Comparison of ENCODE assay signal across 21 cellular contexts in the genomic region with DNA sequence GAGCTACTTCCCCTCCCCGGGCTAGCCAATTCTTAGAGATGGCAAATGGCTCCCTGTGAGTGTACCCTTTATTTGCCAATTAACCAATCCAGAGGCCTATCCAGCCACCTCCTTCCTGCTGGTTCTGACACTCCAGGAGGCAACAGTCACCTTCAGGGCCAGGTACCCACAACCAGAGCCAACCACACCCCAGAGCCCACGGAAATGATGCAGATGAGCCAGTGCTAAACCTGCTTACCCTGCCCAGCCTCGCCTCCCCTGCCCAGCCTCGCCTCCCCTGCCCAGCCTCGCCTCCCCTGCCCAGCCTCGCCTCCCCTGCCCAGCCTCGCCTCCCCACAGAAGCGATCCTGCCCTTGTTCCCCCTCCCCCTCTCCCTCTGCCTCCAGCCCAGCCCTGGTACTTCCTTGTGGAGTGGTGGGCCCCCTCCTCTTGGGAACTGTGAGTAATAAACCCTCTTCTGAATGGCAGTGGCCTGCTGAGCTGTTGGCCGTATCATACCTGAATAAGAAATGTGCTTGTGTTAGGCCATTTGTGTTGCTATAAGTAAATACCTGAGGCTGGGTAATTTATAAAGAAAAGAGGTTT.
"Had no signal": no experiment of that assay in that cellular context is flagged by ENCODE, and none has a peak within 500 bp of the region (broad histone marks: within the 10 kb centered on the region; RNA-seq: fewer than 3 reads in every experiment).

No MANE protein-coding gene starts in this region.

- H3K9me3 Mint-ChIP-seq: activated CD4-positive, alpha-beta T cell treated with anti-CD3 and anti-CD28 coated beads, Interleukin-2, amount 10 ng/mL, durations not matched to agents 7 days and 5 days; neural progenitor cell; stimulated activated effector memory CD8-positive, alpha-beta T cell treated with anti-CD3 and anti-CD28 coated beads, Interleukin-12 subunit alpha, Interleukin-12 subunit beta, amount 100 ng/mL, for 72 hours; T-helper 1 cell treated with Interleukin-12 subunit alpha and Interleukin-12 subunit beta and Interleukin-4 antibody, amounts not matched to agents 30 μg/mL and 1 μg/mL, for 36 hours had no signal

- H3K4me1 Mint-ChIP-seq: activated CD4-positive, alpha-beta T cell treated with anti-CD3 and anti-CD28 coated beads, Interleukin-2, amount 10 ng/mL, durations not matched to agents 7 days and 5 days; stimulated activated effector memory CD8-positive, alpha-beta T cell treated with anti-CD3 and anti-CD28 coated beads, Interleukin-12 subunit alpha, Interleukin-12 subunit beta, amount 100 ng/mL, for 72 hours had no signal

- H3K27ac Mint-ChIP-seq: activated CD4-positive, alpha-beta T cell treated with anti-CD3 and anti-CD28 coated beads, Interleukin-2, amount 10 ng/mL, durations not matched to agents 7 days and 5 days; neural progenitor cell; stimulated activated effector memory CD8-positive, alpha-beta T cell treated with anti-CD3 and anti-CD28 coated beads, Interleukin-12 subunit alpha, Interleukin-12 subunit beta, amount 100 ng/mL, for 72 hours; T-helper 1 cell treated with Interleukin-12 subunit alpha and Interleukin-12 subunit beta and Interleukin-4 antibody, amounts not matched to agents 30 μg/mL and 1 μg/mL, for 36 hours had no signal

- ATAC-seq: activated CD4-positive, CD25-positive, alpha-beta regulatory T cell treated with anti-CD3 and anti-CD28 coated beads, Interleukin-2, amount 50 U/mL, for 24 hours; stimulated activated effector memory CD8-positive, alpha-beta T cell treated with anti-CD3 and anti-CD28 coated beads, Interleukin-12 subunit alpha, Interleukin-12 subunit beta, amount 100 ng/mL, for 72 hours had no signal

- DNase-seq: activated CD4-positive, alpha-beta T cell treated with anti-CD3 and anti-CD28 coated beads, Interleukin-2, amount 10 ng/mL, durations not matched to agents 7 days and 5 days; activated CD8-positive, alpha-beta memory T cell treated with anti-CD3 and anti-CD28 coated beads, Interleukin-2, amount 50 U/mL, for 4 hours; activated effector memory CD4-positive, alpha-beta T cell treated with Interleukin-2 at 50 U/mL for 16 hours; activated naive CD4-positive, alpha-beta T cell treated with anti-CD3 and anti-CD28 coated beads, Interleukin-2, amount 50 U/mL, for 16 hours; activated T-cell treated with anti-CD3 and anti-CD28 coated beads, Interleukin-2, amount 50 U/mL, for 48 hours; aorta; brain microvascular endothelial cell; effector CD4-positive, alpha-beta T cell; hippocampal formation; islet precursor cell; left lung; midbrain; pancreas; sigmoid colon; stimulated activated CD4-positive, alpha-beta T cell treated with anti-CD3 and anti-CD28 coated beads, Interleukin-4, amount 100 ng/mL, for 24 hours; testis; upper lobe of right lung had no signal

- H3K27ac ChIP-seq: brain microvascular endothelial cell, left lung, pancreas, sigmoid colon, testis, upper lobe of right lung had no signal

- H3K4me3 Mint-ChIP-seq: activated CD4-positive, alpha-beta T cell treated with anti-CD3 and anti-CD28 coated beads, Interleukin-2, amount 10 ng/mL, durations not matched to agents 7 days and 5 days; neural progenitor cell; stimulated activated effector memory CD8-positive, alpha-beta T cell treated with anti-CD3 and anti-CD28 coated beads, Interleukin-12 subunit alpha, Interleukin-12 subunit beta, amount 100 ng/mL, for 72 hours; T-helper 1 cell treated with Interleukin-12 subunit alpha and Interleukin-12 subunit beta and Interleukin-4 antibody, amounts not matched to agents 30 μg/mL and 1 μg/mL, for 36 hours had no signal

- H3K36me3 Mint-ChIP-seq: stimulated activated effector memory CD8-positive, alpha-beta T cell treated with anti-CD3 and anti-CD28 coated beads, Interleukin-12 subunit alpha, Interleukin-12 subunit beta, amount 100 ng/mL, for 72 hours had no signal
